33 cellular contexts compared by ENCODE assay signal in the genomic region with DNA sequence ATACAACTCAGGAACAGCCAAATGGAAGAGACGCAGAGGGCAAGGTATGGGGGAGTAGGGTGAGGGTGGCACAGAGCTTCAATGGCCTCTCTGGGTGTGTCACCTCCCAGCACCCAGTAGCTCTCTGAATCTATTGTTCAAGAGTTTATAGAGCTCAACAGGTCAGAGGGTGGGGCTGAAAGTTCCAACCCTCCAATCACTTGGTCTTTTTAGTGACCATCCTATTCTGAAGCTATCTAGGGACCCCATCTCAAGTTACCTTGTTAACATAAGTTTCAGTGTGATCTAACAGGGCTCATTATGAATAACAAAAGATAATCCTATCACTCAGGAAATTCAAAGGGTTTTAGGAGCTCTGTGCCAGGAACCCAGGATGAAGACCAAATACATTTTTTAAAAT.
"Had no signal": no experiment of that assay in that cellular context is flagged by ENCODE, and none has a peak within 500 bp of the region (broad histone marks: within the 10 kb centered on the region; RNA-seq: fewer than 3 reads in every experiment).

No MANE protein-coding gene starts in this region.

- H3K27me3 ChIP-seq: breast epithelium, esophagus muscularis mucosa, foreskin keratinocyte, heart left ventricle, ovary, sigmoid colon had no signal

- H3K4me3 ChIP-seq: breast epithelium, esophagus muscularis mucosa, heart left ventricle, left ventricle myocardium inferior, lung, ovary, prostate gland, sigmoid colon, thoracic aorta had no signal

- DNase-seq: activated CD4-positive, alpha-beta T cell treated with anti-CD3 and anti-CD28 coated beads for 1 hour; activated CD4-positive, alpha-beta T cell treated with anti-CD3 and anti-CD28 coated beads, Interleukin-2, amount 10 ng/mL, durations not matched to agents 7 days and 5 days; activated CD8-positive, alpha-beta T cell treated with anti-CD3 and anti-CD28 coated beads for 36 hours; activated gamma-delta T cell treated with Interleukin-2 at 50 U/mL for 16 hours; activated naive CD8-positive, alpha-beta T cell treated with anti-CD3 and anti-CD28 coated beads, Interleukin-2, amount 50 U/mL, for 24 hours; activated T-cell treated with anti-CD3 and anti-CD28 coated beads, Interleukin-2, amount 50 U/mL, for 4 hours; amygdala; central memory CD4-positive, alpha-beta T cell; foreskin keratinocyte; heart left ventricle; hypothalamus; left ventricle myocardium inferior; nephron progenitor cell; ovary; retina; sigmoid colon; small intestine; stimulated activated CD4-positive, alpha-beta T cell treated with anti-CD3 and anti-CD28 coated beads, Interleukin-4, amount 100 ng/mL, for 24 hours; T-helper 9 cell; trophoblast cell; WERI-Rb-1 had no signal

- H3K27ac Mint-ChIP-seq: activated CD4-positive, alpha-beta T cell treated with anti-CD3 and anti-CD28 coated beads, Interleukin-2, amount 10 ng/mL, durations not matched to agents 7 days and 5 days; activated CD8-positive, alpha-beta T cell treated with anti-CD3 and anti-CD28 coated beads for 36 hours; activated naive CD4-positive, alpha-beta T cell treated with anti-CD3 and anti-CD28 coated beads, Interleukin-2, amount 50 U/mL, for 24 hours; activated naive CD8-positive, alpha-beta T cell treated with anti-CD3 and anti-CD28 coated beads, Interleukin-2, amount 50 U/mL, for 24 hours; activated T-helper 17 cell treated with anti-CD3 and anti-CD28 coated beads, Interleukin-2, amount 50 U/mL, for 72 hours; nephron progenitor cell; stimulated activated effector memory CD8-positive, alpha-beta T cell treated with anti-CD3 and anti-CD28 coated beads, Interleukin-12 subunit alpha, Interleukin-12 subunit beta, amount 100 ng/mL, for 72 hours; stimulated activated naive CD8-positive, alpha-beta T cell treated with anti-CD3 and anti-CD28 coated beads, Interleukin-15, Interleukin-2, amounts not matched to agents 100 ng/mL and 50 ng/mL, for 24 hours had no signal

- H3K36me3 Mint-ChIP-seq: activated naive CD4-positive, alpha-beta T cell treated with anti-CD3 and anti-CD28 coated beads, Interleukin-2, amount 50 U/mL, for 24 hours; stimulated activated effector memory CD8-positive, alpha-beta T cell treated with anti-CD3 and anti-CD28 coated beads, Interleukin-12 subunit alpha, Interleukin-12 subunit beta, amount 100 ng/mL, for 72 hours had no signal

- H3K4me1 Mint-ChIP-seq: activated T-helper 17 cell treated with anti-CD3 and anti-CD28 coated beads, Interleukin-2, amount 50 U/mL, for 72 hours had no signal

- H3K36me3 ChIP-seq: breast epithelium, esophagus muscularis mucosa, heart left ventricle, left ventricle myocardium inferior, ovary, prostate gland, sigmoid colon, thoracic aorta, WERI-Rb-1 had no signal

- H3K4me1 ChIP-seq: breast epithelium, prostate gland had no signal

- H3K4me3 Mint-ChIP-seq: activated CD4-positive, alpha-beta T cell treated with anti-CD3 and anti-CD28 coated beads, Interleukin-2, amount 10 ng/mL, durations not matched to agents 7 days and 5 days; activated CD8-positive, alpha-beta T cell treated with anti-CD3 and anti-CD28 coated beads for 36 hours; activated naive CD4-positive, alpha-beta T cell treated with anti-CD3 and anti-CD28 coated beads, Interleukin-2, amount 50 U/mL, for 24 hours; activated naive CD8-positive, alpha-beta T cell treated with anti-CD3 and anti-CD28 coated beads, Interleukin-2, amount 50 U/mL, for 24 hours; activated T-cell treated with anti-CD3 and anti-CD28 coated beads, Interleukin-2, amount 50 U/mL, for 4 hours; activated T-helper 17 cell treated with anti-CD3 and anti-CD28 coated beads, Interleukin-2, amount 50 U/mL, for 72 hours; nephron progenitor cell; stimulated activated effector memory CD8-positive, alpha-beta T cell treated with anti-CD3 and anti-CD28 coated beads, Interleukin-12 subunit alpha, Interleukin-12 subunit beta, amount 100 ng/mL, for 72 hours; stimulated activated naive CD8-positive, alpha-beta T cell treated with anti-CD3 and anti-CD28 coated beads, Interleukin-15, Interleukin-2, amounts not matched to agents 100 ng/mL and 50 ng/mL, for 24 hours had no signal

- FAIRE-seq: islet of Langerhans, small intestine, TTC549, urothelium cell line had no signal

- H3K9me3 ChIP-seq: breast epithelium, esophagus muscularis mucosa, heart left ventricle, left ventricle myocardium inferior, ovary, prostate gland, sigmoid colon, thoracic aorta had no signal

- H3K9me3 Mint-ChIP-seq: activated CD4-positive, alpha-beta T cell treated with anti-CD3 and anti-CD28 coated beads, Interleukin-2, amount 10 ng/mL, durations not matched to agents 7 days and 5 days; activated CD8-positive, alpha-beta T cell treated with anti-CD3 and anti-CD28 coated beads for 36 hours; activated naive CD4-positive, alpha-beta T cell treated with anti-CD3 and anti-CD28 coated beads, Interleukin-2, amount 50 U/mL, for 24 hours; activated naive CD8-positive, alpha-beta T cell treated with anti-CD3 and anti-CD28 coated beads, Interleukin-2, amount 50 U/mL, for 24 hours; activated T-cell treated with anti-CD3 and anti-CD28 coated beads, Interleukin-2, amount 50 U/mL, for 4 hours; activated T-helper 17 cell treated with anti-CD3 and anti-CD28 coated beads, Interleukin-2, amount 50 U/mL, for 72 hours; nephron progenitor cell; stimulated activated effector memory CD8-positive, alpha-beta T cell treated with anti-CD3 and anti-CD28 coated beads, Interleukin-12 subunit alpha, Interleukin-12 subunit beta, amount 100 ng/mL, for 72 hours; stimulated activated naive CD8-positive, alpha-beta T cell treated with anti-CD3 and anti-CD28 coated beads, Interleukin-15, Interleukin-2, amounts not matched to agents 100 ng/mL and 50 ng/mL, for 24 hours had no signal

- H3K27ac ChIP-seq: breast epithelium, esophagus muscularis mucosa, foreskin keratinocyte, heart left ventricle, left ventricle myocardium inferior, ovary, prostate gland, sigmoid colon, thoracic aorta, WERI-Rb-1 had no signal

- ATAC-seq: activated CD8-positive, alpha-beta T cell treated with anti-CD3 and anti-CD28 coated beads for 36 hours; activated naive CD8-positive, alpha-beta T cell treated with anti-CD3 and anti-CD28 coated beads, Interleukin-2, amount 50 U/mL, for 24 hours; activated T-cell treated with anti-CD3 and anti-CD28 coated beads, Interleukin-2, amount 50 U/mL, for 4 hours; activated T-helper 17 cell treated with anti-CD3 and anti-CD28 coated beads, Interleukin-2, amount 50 U/mL, for 72 hours; foreskin keratinocyte; heart left ventricle; stimulated activated effector memory CD8-positive, alpha-beta T cell treated with anti-CD3 and anti-CD28 coated beads, Interleukin-12 subunit alpha, Interleukin-12 subunit beta, amount 100 ng/mL, for 72 hours had no signal
